ENCODE assay signal across 13 cellular contexts in genomic region chr18:58871514-58872490, GRCh38. TPM values are rescaled to one million over a fixed set of nuclear protein-coding genes. Genes with fewer than 3 reads are reported as not detected.
A peak's percentile ranks its signal among the peaks of the same experiment; 100 is the strongest.
DNase-seq lines count a peak whose midpoint lies in the region; ATAC-seq and TF ChIP-seq lines count a peak whose summit lies in the region.
"Had no signal": no experiment of that assay in that cellular context is flagged by ENCODE, and none has a peak within 500 bp of the region (broad histone marks: within the 10 kb centered on the region; RNA-seq: fewer than 3 reads in every experiment).

No MANE protein-coding gene starts in this region.

- ATAC-seq in left lung, result no peak
- ATAC-seq: HCT116, pancreas had no signal

- WGBS in H9 (ENCODE audit: extremely low coverage, insufficient read length, low lambda C conversion rate), result no CpG with 5 or more reads among the region's 10 CpGs

- peaks cover 0 to 23% of the 10 kb centered on the region in 2 donors for H3K36me3 ChIP-seq in left lung
- H3K36me3 ChIP-seq: pancreas had no signal

- peaks cover 67% of the 10 kb centered on the region for H3K79me2 ChIP-seq in H9 (ENCODE audit: insufficient read depth, low read length)

- H3K23ac ChIP-seq in H9 (ENCODE audit: insufficient read length, low read depth, low read length), result no peak overlapping the region

- no peaks in the 10 kb centered on the region for H3K9me3 ChIP-seq in H9 (ENCODE audit: control insufficient read depth, low read depth, low read length)
- no peaks in the 10 kb centered on the region for H3K9me3 ChIP-seq in left lung
- H3K9me3 ChIP-seq: pancreas had no signal

- no peak overlapping the region for H2AFZ ChIP-seq in H9 (ENCODE audit: low read length)

- H4K91ac ChIP-seq in H9 (ENCODE audit: insufficient read length, low read depth, low read length), result no peak overlapping the region

- no peak for TF ChIP-seq CTCF in H9 (conservative IDR thresholded peaks at IDR 0.05)
- no peak for TF ChIP-seq CTCF in left lung (IDR thresholded peaks at IDR 0.05)

- no peak overlapping the region for H2BK20ac ChIP-seq in H9 (ENCODE audit: low read depth, low read length, poor library complexity, severe bottlenecking)

- no peak overlapping the region for H4K8ac ChIP-seq in H9 (replicated peaks; ENCODE audit: insufficient read length, low read depth, low read length)

- intact Hi-C loops in left lung (cut with DNase I), result no loop called here

- no peak overlapping the region for H2BK12ac ChIP-seq in H9 (ENCODE audit: insufficient read length, low read depth, low read length)

- H3K9ac ChIP-seq in H9 (ENCODE audit: extremely low read depth, insufficient read length, low read length), result no peak overlapping the region

- H3K36me3 Mint-ChIP-seq in H9 (ENCODE audit: insufficient read depth in 1 of 3, low read depth in 3 of 3), result peaks cover 75 to 95% (median 87%) of the 10 kb centered on the region in 3 experiments

- H2BK5ac ChIP-seq in H9 (ENCODE audit: insufficient read length, low read length), result no peak overlapping the region

- DNase-seq in H9 (no peak), left lung (no peak), 8988T (no peak)
- DNase-seq in activated naive CD4-positive, alpha-beta T cell (lab: John Stamatoyannopoulos, UW), result no peak
- no peak for DNase-seq in stimulated activated CD4-positive, alpha-beta T cell treated with anti-CD3 and anti-CD28 coated beads, Interleukin-2, amount 100 ng/mL, for 48 hours
- DNase-seq: activated CD4-positive, alpha-beta T cell treated with anti-CD3 and anti-CD28 coated beads, Interleukin-2, amount 50 U/mL, for 4 hours; NCI-H1105; pancreas; stimulated activated CD4-positive, alpha-beta T cell treated with anti-CD3 and anti-CD28 coated beads, Interleukin-1b, Interleukin-23, amount 100 ng/mL, for 48 hours; T-helper 9 cell had no signal

- H3K4me1 ChIP-seq in H9 (ENCODE audit: insufficient read depth, low read length) (peaks cover 9% of the 10 kb centered on the region; the same call in 1 of the 2 replicates), left lung (peaks cover 4 to 9% of the 10 kb centered on the region in 2 donors)
- H3K4me1 ChIP-seq: pancreas had no signal

- no peak overlapping the region for H2BK15ac ChIP-seq in H9 (ENCODE audit: low read depth, low read length)

- no peak overlapping the region for H3K4me2 ChIP-seq in H9 (ENCODE audit: insufficient read depth, insufficient read length, low read length)

- H3K4me3 ChIP-seq in left lung, result no peak overlapping the region
- H3K4me3 ChIP-seq: pancreas had no signal

- no peaks in the 10 kb centered on the region for H3K79me1 ChIP-seq in H9 (ENCODE audit: insufficient read depth, low read depth, low read length, poor library complexity, severe bottlenecking)

- no peak overlapping the region for H2BK120ac ChIP-seq in H9 (ENCODE audit: low read depth, low read length, poor library complexity, severe bottlenecking)

- no peak overlapping the region for H4K5ac ChIP-seq in H9 (ENCODE audit: insufficient read length, low read depth, low read length)

- H3K56ac ChIP-seq in H9 (ENCODE audit: insufficient read length, low read depth, low read length), result no peak overlapping the region

- H3K27me3 Mint-ChIP-seq in H9 (ENCODE audit: low read depth), result no peaks in the 10 kb centered on the region

- H3K18ac ChIP-seq in H9 (ENCODE audit: insufficient read length, low read depth, low read length), result no peak overlapping the region

- H4K20me1 ChIP-seq in H9 (ENCODE audit: control insufficient read depth, insufficient read depth, insufficient read length), result peaks cover 2% of the 10 kb centered on the region

- H3K27ac ChIP-seq in H9 (ENCODE audit: insufficient read length, low read depth, low read length), result no peak overlapping the region
- peak overlapping the region; percentile 83 for H3K27ac ChIP-seq in angular gyrus (ENCODE audit: low read depth, low read length)
- peak overlapping the region; percentile 5 to 23 for H3K27ac ChIP-seq in left lung
- H3K27ac ChIP-seq in temporal lobe (ENCODE audit: low read depth, low read length), result peak overlapping the region; percentile 81
- H3K27ac ChIP-seq: pancreas had no signal

- H3K27me3 ChIP-seq in H9 (ENCODE audit: insufficient read depth, low read length) (no peaks in the 10 kb centered on the region), left lung (no peaks in the 10 kb centered on the region)
- H3K27me3 ChIP-seq: pancreas had no signal

- H3K4ac ChIP-seq in H9 (ENCODE audit: low read depth, low read length), result no peak overlapping the region

- H3K9me3 Mint-ChIP-seq in H9, result peaks cover 3 to 4% of the 10 kb centered on the region in 2 experiments; a peak in 2 of 5 replicates

- no peak overlapping the region for H3K14ac ChIP-seq in H9 (ENCODE audit: insufficient read depth, low read length)

- H2AK5ac ChIP-seq in H9 (ENCODE audit: insufficient read length, low read length), result no peak overlapping the region

- peaks cover 49 to 61% of the 10 kb centered on the region in 2 experiments for H3K4me1 Mint-ChIP-seq in H9

- no peak overlapping the region for H3K4me3 Mint-ChIP-seq in H9

- no peaks in the 10 kb centered on the region for H3K23me2 ChIP-seq in H9 (ENCODE audit: insufficient read length, low read depth, low read length, poor library complexity, severe bottlenecking)

- H3T11ph ChIP-seq in H9 (ENCODE audit: low read length), result no peak overlapping the region

- H3K27ac Mint-ChIP-seq in H9, result peak overlapping the region; percentile 49 to 81 (median 79); a peak in 6 of 7 replicates

RNA-seq across cellular contexts. Expression of gene ZNF532, which starts 7.1 kb away (rescaled TPM):
- total RNA-seq in H9 (2021) (254 and 258 TPM in 2 replicates), left lung (10 to 100 TPM; 56.2 to 66.2 TPM), temporal lobe (184 TPM)
